Comparison of ENCODE assay signal across 1 cellular context in genomic region chr22:37559901-37560681, GRCh38.
TF ChIP-seq lines count a peak whose summit lies in the region.

A gene with protein sequence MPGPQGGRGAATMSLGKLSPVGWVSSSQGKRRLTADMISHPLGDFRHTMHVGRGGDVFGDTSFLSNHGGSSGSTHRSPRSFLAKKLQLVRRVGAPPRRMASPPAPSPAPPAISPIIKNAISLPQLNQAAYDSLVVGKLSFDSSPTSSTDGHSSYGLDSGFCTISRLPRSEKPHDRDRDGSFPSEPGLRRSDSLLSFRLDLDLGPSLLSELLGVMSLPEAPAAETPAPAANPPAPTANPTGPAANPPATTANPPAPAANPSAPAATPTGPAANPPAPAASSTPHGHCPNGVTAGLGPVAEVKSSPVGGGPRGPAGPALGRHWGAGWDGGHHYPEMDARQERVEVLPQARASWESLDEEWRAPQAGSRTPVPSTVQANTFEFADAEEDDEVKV (plus strand): TSS chr22:37560480. CDS start chr22:37566350, 5,870 bp downstream.

TF ChIP-seq in HepG2, 621 proteins besides CTCF, POLR2A, EP300 and RAD21 (continued from another document and continues in another):
- TF ChIP-seq ZBTB10 (CRISPR knock-in tag; IDR thresholded peaks at IDR 0.05; ENCODE audit: borderline replicate concordance), result no peak; the same call in 1 of the 2 replicates
- no peak for TF ChIP-seq TBX3 (IDR thresholded peaks at IDR 0.05; ENCODE audit: borderline replicate concordance)
- no peak for TF ChIP-seq MAFK (conservative IDR thresholded peaks at IDR 0.05 in 1 of 2, IDR thresholded peaks at IDR 0.05 in 1 of 2; ENCODE audit: low read length in 2 of 2)
- no peak for TF ChIP-seq ZNF530 (CRISPR knock-in tag; IDR thresholded peaks at IDR 0.05; ENCODE audit: low read depth)
- no peak for TF ChIP-seq NCOA2 (CRISPR knock-in tag; IDR thresholded peaks at IDR 0.05)
- TF ChIP-seq, protein P1, sequence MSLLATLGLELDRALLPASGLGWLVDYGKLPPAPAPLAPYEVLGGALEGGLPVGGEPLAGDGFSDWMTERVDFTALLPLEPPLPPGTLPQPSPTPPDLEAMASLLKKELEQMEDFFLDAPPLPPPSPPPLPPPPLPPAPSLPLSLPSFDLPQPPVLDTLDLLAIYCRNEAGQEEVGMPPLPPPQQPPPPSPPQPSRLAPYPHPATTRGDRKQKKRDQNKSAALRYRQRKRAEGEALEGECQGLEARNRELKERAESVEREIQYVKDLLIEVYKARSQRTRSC (CRISPR knock-in tag; IDR thresholded peaks at IDR 0.05; ENCODE audit: low read depth), result no peak
- TF ChIP-seq TFE3 (CRISPR knock-in tag; IDR thresholded peaks at IDR 0.05), result no peak
- TF ChIP-seq SKIL (CRISPR knock-in tag; IDR thresholded peaks at IDR 0.05; ENCODE audit: borderline replicate concordance), result no peak
- peak; percentile 78; the same call in 1 of the 2 replicates for TF ChIP-seq ZNF772 (CRISPR knock-in tag; IDR thresholded peaks at IDR 0.05)
- TF ChIP-seq, protein P2, sequence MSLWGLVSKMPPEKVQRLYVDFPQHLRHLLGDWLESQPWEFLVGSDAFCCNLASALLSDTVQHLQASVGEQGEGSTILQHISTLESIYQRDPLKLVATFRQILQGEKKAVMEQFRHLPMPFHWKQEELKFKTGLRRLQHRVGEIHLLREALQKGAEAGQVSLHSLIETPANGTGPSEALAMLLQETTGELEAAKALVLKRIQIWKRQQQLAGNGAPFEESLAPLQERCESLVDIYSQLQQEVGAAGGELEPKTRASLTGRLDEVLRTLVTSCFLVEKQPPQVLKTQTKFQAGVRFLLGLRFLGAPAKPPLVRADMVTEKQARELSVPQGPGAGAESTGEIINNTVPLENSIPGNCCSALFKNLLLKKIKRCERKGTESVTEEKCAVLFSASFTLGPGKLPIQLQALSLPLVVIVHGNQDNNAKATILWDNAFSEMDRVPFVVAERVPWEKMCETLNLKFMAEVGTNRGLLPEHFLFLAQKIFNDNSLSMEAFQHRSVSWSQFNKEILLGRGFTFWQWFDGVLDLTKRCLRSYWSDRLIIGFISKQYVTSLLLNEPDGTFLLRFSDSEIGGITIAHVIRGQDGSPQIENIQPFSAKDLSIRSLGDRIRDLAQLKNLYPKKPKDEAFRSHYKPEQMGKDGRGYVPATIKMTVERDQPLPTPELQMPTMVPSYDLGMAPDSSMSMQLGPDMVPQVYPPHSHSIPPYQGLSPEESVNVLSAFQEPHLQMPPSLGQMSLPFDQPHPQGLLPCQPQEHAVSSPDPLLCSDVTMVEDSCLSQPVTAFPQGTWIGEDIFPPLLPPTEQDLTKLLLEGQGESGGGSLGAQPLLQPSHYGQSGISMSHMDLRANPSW (CRISPR knock-in tag; IDR thresholded peaks at IDR 0.05; ENCODE audit: borderline replicate concordance), result no peak
- TF ChIP-seq ZNF468 (CRISPR knock-in tag; IDR thresholded peaks at IDR 0.05), result peak; percentile 54; the same call in 1 of the 2 replicates
- no peak for TF ChIP-seq HMG20B (CRISPR knock-in tag; conservative IDR thresholded peaks at IDR 0.05)
- TF ChIP-seq ZFP41 (CRISPR knock-in tag; IDR thresholded peaks at IDR 0.05; ENCODE audit: borderline replicate concordance), result no peak
- TF ChIP-seq SRSF4 (IDR thresholded peaks at IDR 0.05; ENCODE audit: low read depth, low read length, poor library complexity, severe bottlenecking), result no peak
- no peak for TF ChIP-seq ZNF552 (CRISPR knock-in tag; IDR thresholded peaks at IDR 0.05; ENCODE audit: borderline replicate concordance)
- TF ChIP-seq ZNF101 (CRISPR knock-in tag; IDR thresholded peaks at IDR 0.05; ENCODE audit: borderline replicate concordance, low read depth), result no peak
- TF ChIP-seq MED1 (CRISPR knock-in tag; IDR thresholded peaks at IDR 0.05), result peak; percentile 44
- no peak for TF ChIP-seq SP5 (CRISPR knock-in tag; IDR thresholded peaks at IDR 0.05; ENCODE audit: borderline replicate concordance, low read depth)
- TF ChIP-seq FIP1L1 (IDR thresholded peaks at IDR 0.05; ENCODE audit: borderline replicate concordance, insufficient read depth, low read depth, low read length), result no peak
- no peak for TF ChIP-seq SUZ12 (IDR thresholded peaks at IDR 0.05; ENCODE audit: low read depth, low read length)
- no peak for TF ChIP-seq NFE2 (CRISPR knock-in tag; IDR thresholded peaks at IDR 0.05)
- peak; percentile 80; the same call in 1 of the 2 replicates for TF ChIP-seq ZNF235 (CRISPR knock-in tag; IDR thresholded peaks at IDR 0.05; ENCODE audit: borderline replicate concordance)
- peak; percentile 43; the same call in 1 of the 2 replicates for TF ChIP-seq ZFP36L1 (CRISPR knock-in tag; IDR thresholded peaks at IDR 0.05)
- TF ChIP-seq MLXIP (CRISPR knock-in tag; IDR thresholded peaks at IDR 0.05; ENCODE audit: borderline replicate concordance), result no peak
- no peak for TF ChIP-seq ZNF83 (CRISPR knock-in tag; IDR thresholded peaks at IDR 0.05; ENCODE audit: borderline replicate concordance)
- TF ChIP-seq SRSF9 (IDR thresholded peaks at IDR 0.05; ENCODE audit: borderline replicate concordance, insufficient read depth, low read depth, low read length, poor library complexity, severe bottlenecking), result no peak
- TF ChIP-seq ZNF205 (CRISPR knock-in tag; IDR thresholded peaks at IDR 0.05), result no peak
- no peak for TF ChIP-seq PRPF4 (IDR thresholded peaks at IDR 0.05; ENCODE audit: low read depth, low read length, poor library complexity, severe bottlenecking)
- TF ChIP-seq, protein P3, sequence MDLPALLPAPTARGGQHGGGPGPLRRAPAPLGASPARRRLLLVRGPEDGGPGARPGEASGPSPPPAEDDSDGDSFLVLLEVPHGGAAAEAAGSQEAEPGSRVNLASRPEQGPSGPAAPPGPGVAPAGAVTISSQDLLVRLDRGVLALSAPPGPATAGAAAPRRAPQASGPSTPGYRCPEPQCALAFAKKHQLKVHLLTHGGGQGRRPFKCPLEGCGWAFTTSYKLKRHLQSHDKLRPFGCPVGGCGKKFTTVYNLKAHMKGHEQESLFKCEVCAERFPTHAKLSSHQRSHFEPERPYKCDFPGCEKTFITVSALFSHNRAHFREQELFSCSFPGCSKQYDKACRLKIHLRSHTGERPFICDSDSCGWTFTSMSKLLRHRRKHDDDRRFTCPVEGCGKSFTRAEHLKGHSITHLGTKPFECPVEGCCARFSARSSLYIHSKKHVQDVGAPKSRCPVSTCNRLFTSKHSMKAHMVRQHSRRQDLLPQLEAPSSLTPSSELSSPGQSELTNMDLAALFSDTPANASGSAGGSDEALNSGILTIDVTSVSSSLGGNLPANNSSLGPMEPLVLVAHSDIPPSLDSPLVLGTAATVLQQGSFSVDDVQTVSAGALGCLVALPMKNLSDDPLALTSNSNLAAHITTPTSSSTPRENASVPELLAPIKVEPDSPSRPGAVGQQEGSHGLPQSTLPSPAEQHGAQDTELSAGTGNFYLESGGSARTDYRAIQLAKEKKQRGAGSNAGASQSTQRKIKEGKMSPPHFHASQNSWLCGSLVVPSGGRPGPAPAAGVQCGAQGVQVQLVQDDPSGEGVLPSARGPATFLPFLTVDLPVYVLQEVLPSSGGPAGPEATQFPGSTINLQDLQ (CRISPR knock-in tag; IDR thresholded peaks at IDR 0.05), result 0 out of 2 replicates have a peak, but pooled peaks have one; percentile 57
- TF ChIP-seq ZSCAN12 (CRISPR knock-in tag; IDR thresholded peaks at IDR 0.05), result no peak
- TF ChIP-seq ZMYM3 (CRISPR knock-in tag; IDR thresholded peaks at IDR 0.05), result no peak
- no peak for TF ChIP-seq ZNF24 (IDR thresholded peaks at IDR 0.05)
- 0 out of 2 replicates have a peak, but pooled peaks have one; percentile 7 for TF ChIP-seq FOXP4 (CRISPR knock-in tag; IDR thresholded peaks at IDR 0.05)
- no peak for TF ChIP-seq ZNF549 (CRISPR knock-in tag; IDR thresholded peaks at IDR 0.05)
- no peak for TF ChIP-seq ZNF143 (CRISPR knock-in tag; IDR thresholded peaks at IDR 0.05)
- TF ChIP-seq ZFP90 (CRISPR knock-in tag; IDR thresholded peaks at IDR 0.05; ENCODE audit: borderline replicate concordance), result no peak
- TF ChIP-seq BCL6 (CRISPR knock-in tag; IDR thresholded peaks at IDR 0.05), result no peak; the same call in 1 of the 2 replicates
- TF ChIP-seq TAF15 (IDR thresholded peaks at IDR 0.05; ENCODE audit: low read depth, low read length, poor library complexity, severe bottlenecking), result no peak
